ENCODE assay signal across 11 cellular contexts in genomic region chr14:29637406-29637805, GRCh38.
DNase-seq lines count a peak whose midpoint lies in the region; ATAC-seq and TF ChIP-seq lines count a peak whose summit lies in the region.
"Had no signal": no experiment of that assay in that cellular context is flagged by ENCODE, and none has a peak within 500 bp of the region (broad histone marks: within the 10 kb centered on the region; RNA-seq: fewer than 3 reads in every experiment).

No MANE protein-coding gene starts in this region.

- POLR2A ChIA-PET in activated CD8-positive, alpha-beta T cell treated with anti-CD3 and anti-CD28 coated beads for 36 hours (lab: Charles Lee), result no interaction called here

- intact Hi-C loops in colonic mucosa (cut with DNase I), result no loop called here
- intact Hi-C loops in activated CD8-positive, alpha-beta T cell treated with anti-CD3 and anti-CD28 coated beads for 36 hours (cut with micrococcal nuclease), result no loop called here

- CTCF ChIA-PET in activated CD8-positive, alpha-beta T cell treated with anti-CD3 and anti-CD28 coated beads for 36 hours (lab: Charles Lee), result no interaction called here

- H3K36me3 ChIP-seq in colonic mucosa, result no peaks in the 10 kb centered on the region

- no peaks in the 10 kb centered on the region for H3K9me3 ChIP-seq in colonic mucosa

- H3K27me3 Mint-ChIP-seq in activated CD8-positive, alpha-beta T cell treated with anti-CD3 and anti-CD28 coated beads for 36 hours, result no peaks in the 10 kb centered on the region
- H3K27me3 Mint-ChIP-seq: effector memory CD8-positive, alpha-beta T cell had no signal

- H3K4me1 ChIP-seq in colonic mucosa, result no peaks in the 10 kb centered on the region

- H3K36me3 Mint-ChIP-seq in activated CD8-positive, alpha-beta T cell treated with anti-CD3 and anti-CD28 coated beads for 36 hours (ENCODE audit: low read depth), result no peaks in the 10 kb centered on the region

- no peak for ATAC-seq in activated CD8-positive, alpha-beta T cell treated with anti-CD3 and anti-CD28 coated beads for 36 hours
- no peak for ATAC-seq in HG02852 (IDR thresholded peaks at IDR 0.05; ENCODE audit: unreplicated experiment)
- ATAC-seq: effector memory CD8-positive, alpha-beta T cell had no signal

- TF ChIP-seq CTCF in colonic mucosa (IDR thresholded peaks at IDR 0.05), result no peak
- no peak for TF ChIP-seq CTCF in activated CD8-positive, alpha-beta T cell treated with anti-CD3 and anti-CD28 coated beads for 36 hours (IDR thresholded peaks at IDR 0.05)

- H3K4me3 ChIP-seq in colonic mucosa, result no peak overlapping the region

- H3K27me3 ChIP-seq in colonic mucosa, result no peaks in the 10 kb centered on the region

- H3K27ac ChIP-seq in colonic mucosa, result no peak overlapping the region

- DNase-seq in C1 segment of cervical spinal cord (lab: John Stamatoyannopoulos, UW) (peak in 12 of 14 donors; percentile 3 to 74 (median 30)), NCI-H2107 (lab: John Stamatoyannopoulos, UW) (peak; percentile 71), colonic mucosa (peak; percentile 19), medulla oblongata (ENCODE audit: extremely low spot score) (peak; percentile 94), RKO (ENCODE audit: low spot score) (no peak)
- DNase-seq in activated CD4-positive, alpha-beta T cell treated with anti-CD3 and anti-CD28 coated beads for 4 hours, result no peak
- no peak for DNase-seq in activated CD8-positive, alpha-beta T cell treated with anti-CD3 and anti-CD28 coated beads for 36 hours
- DNase-seq: activated CD4-positive, CD25-positive, alpha-beta regulatory T cell treated with anti-CD3 and anti-CD28 coated beads, Interleukin-2, amount 50 U/mL, for 72 hours; effector memory CD8-positive, alpha-beta T cell; stimulated activated CD4-positive, alpha-beta T cell treated with anti-CD3 and anti-CD28 coated beads, Interleukin-12 subunit alpha, Interleukin-12 subunit beta, amount 100 ng/mL, for 4 hours had no signal

- no peaks in the 10 kb centered on the region for H3K4me1 Mint-ChIP-seq in activated CD8-positive, alpha-beta T cell treated with anti-CD3 and anti-CD28 coated beads for 36 hours (ENCODE audit: low read depth)

- no peak overlapping the region for H3K4me3 Mint-ChIP-seq in activated CD8-positive, alpha-beta T cell treated with anti-CD3 and anti-CD28 coated beads for 36 hours
- H3K4me3 Mint-ChIP-seq: effector memory CD8-positive, alpha-beta T cell had no signal

- no peak overlapping the region for H3K9ac ChIP-seq in colonic mucosa (ENCODE audit: low read depth in 2 of 2, low read length in 2 of 2)

- H3K9me3 Mint-ChIP-seq in activated CD8-positive, alpha-beta T cell treated with anti-CD3 and anti-CD28 coated beads for 36 hours, result no peaks in the 10 kb centered on the region

- H3K27ac Mint-ChIP-seq in activated CD8-positive, alpha-beta T cell treated with anti-CD3 and anti-CD28 coated beads for 36 hours, result no peak overlapping the region
- H3K27ac Mint-ChIP-seq: effector memory CD8-positive, alpha-beta T cell had no signal

Comparison
In these comparisons a context has a peak if more than half of its experiments do, and no peak if none do; other contexts are left out.
1. DNase-seq: peak in C1 segment of cervical spinal cord (12 of 14), NCI-H2107 (single experiment), colonic mucosa (single experiment) and medulla oblongata (single experiment); none in RKO (single experiment), activated CD4-positive, alpha-beta T cell treated with anti-CD3 and anti-CD28 coated beads for 4 hours (0 of 2) and activated CD8-positive, alpha-beta T cell treated with anti-CD3 and anti-CD28 coated beads for 36 hours (single experiment).